Comparison of ENCODE assay signal across 16 cellular contexts in the genomic region with DNA sequence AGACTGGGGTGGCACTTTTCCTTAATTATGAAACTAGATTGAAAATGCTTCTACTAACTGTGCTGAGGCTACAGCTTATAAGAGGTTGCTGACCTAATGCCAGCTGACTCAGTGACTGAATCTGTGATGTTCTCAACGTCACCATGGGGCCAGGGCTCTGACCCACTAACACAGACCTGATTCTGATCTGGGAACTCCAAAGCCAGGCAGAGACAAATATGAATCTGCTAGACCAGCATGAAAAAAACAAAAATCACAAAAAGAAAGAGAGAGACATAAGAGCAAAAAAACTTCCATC. TPM values are rescaled to one million over a fixed set of nuclear protein-coding genes. Genes with fewer than 3 reads are reported as not detected.
A peak's percentile ranks its signal among the peaks of the same experiment; 100 is the strongest.
DNase-seq lines count a peak whose midpoint lies in the region; ATAC-seq and TF ChIP-seq lines count a peak whose summit lies in the region.
"Had no signal": no experiment of that assay in that cellular context is flagged by ENCODE, and none has a peak within 500 bp of the region (broad histone marks: within the 10 kb centered on the region; RNA-seq: fewer than 3 reads in every experiment).

No MANE protein-coding gene starts in this region.

- peaks cover 47 to 87% (median 67%) of the 10 kb centered on the region in 3 donors for H3K4me1 Mint-ChIP-seq in naive B cell
- H3K4me1 Mint-ChIP-seq: CD8-positive, alpha-beta memory T cell had no signal

- H3K4me1 ChIP-seq in esophagus squamous epithelium = peaks cover 0 to 10% (median 3%) of the 10 kb centered on the region in 3 donors
- H3K4me1 ChIP-seq: parathyroid adenoma had no signal

- 44 to 50% methylated on average over 1 of the region's 1 CpG for whole genome bisulfite sequencing in esophagus squamous epithelium, 2 donors

- peaks cover 0 to 1% (median 0%) of the 10 kb centered on the region in 7 donors for H3K9me3 Mint-ChIP-seq in naive B cell
- H3K9me3 Mint-ChIP-seq: activated CD4-positive, alpha-beta memory T cell treated with anti-CD3 and anti-CD28 coated beads for 36 hours; CD8-positive, alpha-beta memory T cell had no signal

- peak overlapping the region; percentile 86 to 97 (median 92) for H3K27ac Mint-ChIP-seq in naive B cell
- H3K27ac Mint-ChIP-seq: activated CD4-positive, alpha-beta memory T cell treated with anti-CD3 and anti-CD28 coated beads for 36 hours; CD8-positive, alpha-beta memory T cell had no signal

- TF ChIP-seq POLR2A in esophagus squamous epithelium (IDR thresholded peaks at IDR 0.05) = no peak

- DNase-seq in EL = peak; percentile 65
- peak; percentile 45 for DNase-seq in M059J (ENCODE audit: low read depth)
- peak; percentile 48 for DNase-seq in dermis blood vessel endothelial cell
- DNase-seq in naive B cell = no peak
- no peak for DNase-seq in GOT3 (lab: John Stamatoyannopoulos, UW)
- DNase-seq in UCSD-AML1 (lab: John Stamatoyannopoulos, UW; ENCODE audit: unreplicated experiment) = no peak
- no peak for DNase-seq in esophagus squamous epithelium (lab: John Stamatoyannopoulos, UW)
- DNase-seq: activated CD4-positive, alpha-beta memory T cell treated with anti-CD3 and anti-CD28 coated beads for 36 hours; CD8-positive, alpha-beta memory T cell; NCI-H146; NK-92 treated with Interleukin-12 subunit alpha and Interleukin-12 subunit beta, amount 100 ng/mL, for 24 hours; T-helper 1 cell; transverse colon had no signal

- TF ChIP-seq CTCF in esophagus squamous epithelium (IDR thresholded peaks at IDR 0.05) = no peak

- no peaks in the 10 kb centered on the region for H3K27me3 ChIP-seq in esophagus squamous epithelium
- H3K27me3 ChIP-seq: transverse colon had no signal

- no peaks in the 10 kb centered on the region for H3K27me3 Mint-ChIP-seq in naive B cell

- H3K4me3 Mint-ChIP-seq in naive B cell = peak overlapping the region; percentile 22 to 89 (median 66)
- H3K4me3 Mint-ChIP-seq: activated CD4-positive, alpha-beta memory T cell treated with anti-CD3 and anti-CD28 coated beads for 36 hours; CD8-positive, alpha-beta memory T cell had no signal

- intact Hi-C loops in esophagus squamous epithelium (cut with DNase I) = no loop called here

- no peak overlapping the region for H3K27ac ChIP-seq in esophagus squamous epithelium
- H3K27ac ChIP-seq: parathyroid adenoma, transverse colon had no signal

- no peaks in the 10 kb centered on the region for H3K9me3 ChIP-seq in esophagus squamous epithelium
- H3K9me3 ChIP-seq: transverse colon had no signal

- peaks cover 4 to 7% of the 10 kb centered on the region in 2 donors for H3K36me3 Mint-ChIP-seq in naive B cell
- H3K36me3 Mint-ChIP-seq: activated CD4-positive, alpha-beta memory T cell treated with anti-CD3 and anti-CD28 coated beads for 36 hours; CD8-positive, alpha-beta memory T cell had no signal

- peak in 1 of 2 donors; percentile 27 for ATAC-seq in naive B cell (ENCODE audit: low read depth in 2 of 2)
- no peak for ATAC-seq in HG03342 (IDR thresholded peaks at IDR 0.05; ENCODE audit: unreplicated experiment)
- ATAC-seq: esophagus mucosa had no signal

- H3K4me3 ChIP-seq in esophagus squamous epithelium = no peak overlapping the region
- H3K4me3 ChIP-seq: transverse colon had no signal

- H3K36me3 ChIP-seq in esophagus squamous epithelium = peaks cover 0 to 20% (median 0%) of the 10 kb centered on the region in 3 donors
- H3K36me3 ChIP-seq: transverse colon had no signal

RNA-seq across cellular contexts. Expression of a gene that starts 16.1 kb away (rescaled TPM):
- 4.2 and 7.9 TPM in 2 replicates for total RNA-seq in M059J (2014; rRNA removed; shearing (Covaris generic))
- total RNA-seq in dermis blood vessel endothelial cell (17.9 and 27.1 TPM in 2 replicates), esophagus squamous epithelium (10 to 100 TPM; 28.8 to 56.4 (median 34.0) TPM)
- polyA plus RNA-seq in naive B cell (ENCODE audit: low read depth in 6 of 6) = 10 to 100 TPM; 37.8 to 56.8 (median 50.2) TPM

Comparison
In these comparisons a context has a peak if more than half of its experiments do, and no peak if none do; other contexts are left out.
1. DNase-seq: peak in EL (single experiment), M059J (single experiment) and dermis blood vessel endothelial cell (single experiment); none in naive B cell (single experiment), GOT3 (single experiment), UCSD-AML1 (single experiment) and esophagus squamous epithelium (single experiment).